Comparison of ENCODE assay signal across 20 cellular contexts in genomic region chr5:138926257-138926656, GRCh38. TPM values are rescaled to one million over a fixed set of nuclear protein-coding genes. Genes with fewer than 3 reads are reported as not detected.
"Had no signal": no experiment of that assay in that cellular context is flagged by ENCODE, and none has a peak within 500 bp of the region (broad histone marks: within the 10 kb centered on the region; RNA-seq: fewer than 3 reads in every experiment).

No MANE protein-coding gene starts in this region.

- H2AFZ ChIP-seq: parathyroid adenoma had no signal

- H3K9me3 ChIP-seq: gastrocnemius medialis, neutrophil, spleen, transverse colon, vagina had no signal

- H3K27me3 ChIP-seq: gastrocnemius medialis, neutrophil, spleen, transverse colon, vagina had no signal

- H3K9ac ChIP-seq: parathyroid adenoma had no signal

- H3K27ac ChIP-seq: neutrophil, parathyroid adenoma, SK-N-MC, spleen, transverse colon, vagina had no signal

- H3K4me1 ChIP-seq: parathyroid adenoma had no signal

- H3K27ac Mint-ChIP-seq: activated B cell treated with CpG ODN at 0.5 μM for 24 hours; activated CD4-positive, alpha-beta memory T cell treated with anti-CD3 and anti-CD28 coated beads, Interleukin-2, amount 10 ng/mL, durations not matched to agents 7 days and 5 days; activated naive CD4-positive, alpha-beta T cell treated with anti-CD3 and anti-CD28 coated beads for 36 hours; immature natural killer cell; memory B cell had no signal

- H3K27me3 Mint-ChIP-seq: activated B cell treated with CpG ODN at 0.5 μM for 24 hours; activated CD4-positive, alpha-beta memory T cell treated with anti-CD3 and anti-CD28 coated beads, Interleukin-2, amount 10 ng/mL, durations not matched to agents 7 days and 5 days; memory B cell; stimulated activated naive B cell treated with anti-CD40 and anti-IgM and Interleukin-4, amounts not matched to agents 10 μg/mL and 1 μg/mL and 100 μg/mL, for 72 hours had no signal

- H3K4me3 Mint-ChIP-seq: activated B cell treated with CpG ODN at 0.5 μM for 24 hours; activated CD4-positive, alpha-beta memory T cell treated with anti-CD3 and anti-CD28 coated beads, Interleukin-2, amount 10 ng/mL, durations not matched to agents 7 days and 5 days; activated naive CD4-positive, alpha-beta T cell treated with anti-CD3 and anti-CD28 coated beads for 36 hours; activated T-cell treated with anti-CD3 and anti-CD28 coated beads, Interleukin-2, amount 50 U/mL, for 4 hours; immature natural killer cell; memory B cell; naive thymus-derived CD4-positive, alpha-beta T cell; stimulated activated naive B cell treated with anti-CD40 and anti-IgM and Interleukin-4, amounts not matched to agents 10 μg/mL and 1 μg/mL and 100 μg/mL, for 72 hours had no signal

- H3K4me1 Mint-ChIP-seq: activated B cell treated with CpG ODN at 0.5 μM for 24 hours; activated CD4-positive, alpha-beta memory T cell treated with anti-CD3 and anti-CD28 coated beads, Interleukin-2, amount 10 ng/mL, durations not matched to agents 7 days and 5 days; immature natural killer cell; memory B cell; naive thymus-derived CD4-positive, alpha-beta T cell; stimulated activated naive B cell treated with anti-CD40 and anti-IgM and Interleukin-4, amounts not matched to agents 10 μg/mL and 1 μg/mL and 100 μg/mL, for 72 hours had no signal

- H3K9me3 Mint-ChIP-seq: activated B cell treated with CpG ODN at 0.5 μM for 24 hours; activated CD4-positive, alpha-beta memory T cell treated with anti-CD3 and anti-CD28 coated beads, Interleukin-2, amount 10 ng/mL, durations not matched to agents 7 days and 5 days; activated naive CD4-positive, alpha-beta T cell treated with anti-CD3 and anti-CD28 coated beads for 36 hours; activated T-cell treated with anti-CD3 and anti-CD28 coated beads, Interleukin-2, amount 50 U/mL, for 4 hours; immature natural killer cell; memory B cell; naive thymus-derived CD4-positive, alpha-beta T cell; stimulated activated naive B cell treated with anti-CD40 and anti-IgM and Interleukin-4, amounts not matched to agents 10 μg/mL and 1 μg/mL and 100 μg/mL, for 72 hours had no signal

- ATAC-seq: activated T-cell treated with anti-CD3 and anti-CD28 coated beads, Interleukin-2, amount 50 U/mL, for 4 hours; gastrocnemius medialis; naive thymus-derived CD4-positive, alpha-beta T cell; stimulated activated naive B cell treated with anti-CD40 and anti-IgM and Interleukin-4, amounts not matched to agents 10 μg/mL and 1 μg/mL and 100 μg/mL, for 72 hours had no signal

- FAIRE-seq: colon, endometrium had no signal

- H3K4me3 ChIP-seq: gastrocnemius medialis, SK-N-MC, spleen, transverse colon, vagina had no signal

- H3K79me2 ChIP-seq: parathyroid adenoma had no signal

- DNase-seq: activated B cell treated with CpG ODN at 0.5 μM for 24 hours; activated CD4-positive, alpha-beta memory T cell treated with anti-CD3 and anti-CD28 coated beads, Interleukin-2, amount 10 ng/mL, durations not matched to agents 7 days and 5 days; activated CD4-positive, alpha-beta T cell treated with anti-CD3 and anti-CD28 coated beads for 48 hours; activated naive CD4-positive, alpha-beta T cell treated with anti-CD3 and anti-CD28 coated beads for 36 hours; activated T-cell treated with anti-CD3 and anti-CD28 coated beads, Interleukin-2, amount 50 U/mL, for 4 hours; central memory CD4-positive, alpha-beta T cell; gastrocnemius medialis; immature natural killer cell; kidney glomerular epithelial cell; naive thymus-derived CD4-positive, alpha-beta T cell; spleen; stimulated activated naive B cell treated with anti-CD40 and anti-IgM and Interleukin-4, amounts not matched to agents 10 μg/mL and 1 μg/mL and 100 μg/mL, for 72 hours; transverse colon had no signal

RNA-seq across cellular contexts. Expression of gene LRRTM2, which starts 51.1 kb away (rescaled TPM):
- total RNA-seq: activated naive CD4-positive, alpha-beta T cell treated with anti-CD3 and anti-CD28 coated beads for 36 hours had no signal
- polyA plus RNA-seq: immature natural killer cell; naive thymus-derived CD4-positive, alpha-beta T cell had no signal
